Comparison of ENCODE assay signal across 24 cellular contexts in the genomic region with DNA sequence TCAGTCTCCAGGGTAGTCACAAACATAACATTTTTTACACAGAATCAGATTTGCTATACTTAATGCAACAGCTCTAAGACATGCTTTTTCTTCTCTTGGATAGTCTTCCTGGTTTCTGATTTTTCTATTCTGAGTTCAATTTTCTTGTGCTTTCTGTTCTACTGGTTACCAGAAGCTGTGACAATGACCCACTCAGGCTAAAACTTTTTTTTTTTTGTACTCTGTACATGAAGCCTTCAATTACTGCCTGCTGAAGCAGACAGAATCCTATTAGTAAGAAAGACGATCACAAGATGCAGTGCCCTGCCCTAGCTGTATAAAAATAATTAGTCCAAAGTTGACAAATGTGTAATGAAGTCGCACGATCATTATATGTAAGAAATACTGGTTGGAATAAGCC.
"Had no signal": no experiment of that assay in that cellular context is flagged by ENCODE, and none has a peak within 500 bp of the region (broad histone marks: within the 10 kb centered on the region; RNA-seq: fewer than 3 reads in every experiment).

No MANE protein-coding gene starts in this region.

- ATAC-seq: foreskin keratinocyte; left cardiac atrium; lower lobe of right lung; natural killer cell; pancreas; sciatic nerve; stimulated activated memory B cell treated with anti-CD40 and anti-IgM and Interleukin-4, amounts not matched to agents 10 μg/mL and 1 μg/mL and 100 μg/mL, for 72 hours had no signal

- DNase-seq: dermis blood vessel endothelial cell; effector CD4-positive, alpha-beta T cell; endodermal cell; erythroblast; foreskin keratinocyte; immature natural killer cell; left cardiac atrium; left ventricle myocardium inferior; lower lobe of right lung; natural killer cell; nucleus accumbens; pancreas; spleen; stimulated activated CD4-positive, alpha-beta T cell treated with anti-CD3 and anti-CD28 coated beads, Interleukin-15, amount 100 ng/mL, for 24 hours; stimulated activated CD4-positive, alpha-beta T cell treated with anti-CD3 and anti-CD28 coated beads, Interleukin-1b, Interleukin-23, amount 100 ng/mL, for 48 hours; stimulated activated CD4-positive, alpha-beta T cell treated with anti-CD3 and anti-CD28 coated beads, Interleukin-4, amount 100 ng/mL, for 24 hours; trophoblast cell had no signal

- H3K36me3 Mint-ChIP-seq: mesothelial cell of epicardium, natural killer cell had no signal

- H3K9me3 Mint-ChIP-seq: endodermal cell; immature natural killer cell; memory B cell; mesothelial cell of epicardium; natural killer cell; neural crest cell; stimulated activated memory B cell treated with anti-CD40 and anti-IgM and Interleukin-4, amounts not matched to agents 10 μg/mL and 1 μg/mL and 100 μg/mL, for 72 hours; stimulated activated naive CD8-positive, alpha-beta T cell treated with anti-CD3 and anti-CD28 coated beads, Interleukin-15, Interleukin-2, amounts not matched to agents 100 ng/mL and 50 ng/mL, for 24 hours had no signal

- H3K4me1 Mint-ChIP-seq: immature natural killer cell; memory B cell; natural killer cell; stimulated activated memory B cell treated with anti-CD40 and anti-IgM and Interleukin-4, amounts not matched to agents 10 μg/mL and 1 μg/mL and 100 μg/mL, for 72 hours had no signal

- H3K9me3 ChIP-seq: left ventricle myocardium inferior, lower lobe of right lung, pancreas, prostate gland, spleen had no signal

- H3K36me3 ChIP-seq: pancreas, prostate gland had no signal

- H3K4me1 ChIP-seq: foreskin keratinocyte, lower lobe of right lung, prostate gland had no signal

- H3K4me3 Mint-ChIP-seq: endodermal cell; immature natural killer cell; memory B cell; mesothelial cell of epicardium; natural killer cell; neural crest cell; stimulated activated memory B cell treated with anti-CD40 and anti-IgM and Interleukin-4, amounts not matched to agents 10 μg/mL and 1 μg/mL and 100 μg/mL, for 72 hours; stimulated activated naive CD8-positive, alpha-beta T cell treated with anti-CD3 and anti-CD28 coated beads, Interleukin-15, Interleukin-2, amounts not matched to agents 100 ng/mL and 50 ng/mL, for 24 hours had no signal

- H3K27me3 Mint-ChIP-seq: memory B cell; stimulated activated memory B cell treated with anti-CD40 and anti-IgM and Interleukin-4, amounts not matched to agents 10 μg/mL and 1 μg/mL and 100 μg/mL, for 72 hours; stimulated activated naive CD8-positive, alpha-beta T cell treated with anti-CD3 and anti-CD28 coated beads, Interleukin-15, Interleukin-2, amounts not matched to agents 100 ng/mL and 50 ng/mL, for 24 hours had no signal

- H3K27me3 ChIP-seq: foreskin keratinocyte, pancreas, spleen had no signal

- H3K27ac ChIP-seq: foreskin keratinocyte, left ventricle myocardium inferior, lower lobe of right lung, pancreas, prostate gland, spleen had no signal

- H3K27ac Mint-ChIP-seq: endodermal cell; immature natural killer cell; memory B cell; mesothelial cell of epicardium; natural killer cell; stimulated activated memory B cell treated with anti-CD40 and anti-IgM and Interleukin-4, amounts not matched to agents 10 μg/mL and 1 μg/mL and 100 μg/mL, for 72 hours; stimulated activated naive CD8-positive, alpha-beta T cell treated with anti-CD3 and anti-CD28 coated beads, Interleukin-15, Interleukin-2, amounts not matched to agents 100 ng/mL and 50 ng/mL, for 24 hours had no signal

- H3K4me3 ChIP-seq: left ventricle myocardium inferior, lower lobe of right lung, pancreas, prostate gland, spleen had no signal
